Comparison of ENCODE assay signal across 1 cellular context in the genomic region with DNA sequence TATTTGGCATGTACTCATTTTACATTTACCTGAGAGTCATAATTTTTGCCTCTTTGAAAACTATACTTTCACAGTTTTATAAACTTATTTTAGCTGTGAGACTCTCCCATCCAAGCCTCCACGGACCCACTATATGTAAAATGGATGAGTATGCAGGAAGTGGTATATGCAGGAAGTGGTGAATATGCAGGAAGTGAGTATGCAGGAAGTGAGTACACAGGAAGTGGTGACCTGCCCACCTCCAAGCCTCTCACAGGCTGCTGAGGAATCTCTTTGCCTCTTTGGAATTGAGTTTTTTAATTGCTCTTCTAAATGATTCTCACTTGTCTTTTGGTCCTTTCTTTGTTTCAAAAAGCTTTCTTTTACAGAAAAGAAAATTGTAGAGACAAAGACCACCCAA.
TF ChIP-seq lines count a peak whose summit lies in the region.

No MANE protein-coding gene starts in this region.

TF ChIP-seq in K562, 482 proteins besides CTCF, POLR2A, EP300 and RAD21:
- TF ChIP-seq ZBTB40 (IDR thresholded peaks at IDR 0.05) (peak; percentile 48; the same call in 1 of the 2 replicates), ZBTB40 (CRISPR knock-in tag; IDR thresholded peaks at IDR 0.05) (no peak), KDM1A (IDR thresholded peaks at IDR 0.05) (no peak), GABPA (tag; conservative IDR thresholded peaks at IDR 0.05; ENCODE audit: low read depth) (peak; percentile 74), ELF1 (tag; IDR thresholded peaks at IDR 0.05) (peak; percentile 52; the same call in 1 of the 2 replicates), ETV6 (IDR thresholded peaks at IDR 0.05; ENCODE audit: borderline replicate concordance in 1 of 2, low read depth in 2 of 2, low read length in 1 of 2) (peak in 1 of 2 experiments; percentile 46; a peak in 1 of 4 replicates), ETV6 (CRISPR knock-in tag; IDR thresholded peaks at IDR 0.05; ENCODE audit: borderline replicate concordance) (no peak)
